Comparison of ENCODE assay signal across 8 cellular contexts in genomic region chr19:16417660-16418596, GRCh38. TPM values are rescaled to one million over a fixed set of nuclear protein-coding genes. Genes with fewer than 3 reads are reported as not detected.
A peak's percentile ranks its signal among the peaks of the same experiment; 100 is the strongest.
DNase-seq lines count a peak whose midpoint lies in the region; TF ChIP-seq lines count a peak whose summit lies in the region.

No MANE protein-coding gene starts in this region.

- no peak overlapping the region for H3K27ac Mint-ChIP-seq in nephron progenitor cell

- no peaks in the 10 kb centered on the region for H3K27me3 Mint-ChIP-seq in nephron progenitor cell (ENCODE audit: low read depth, poor library complexity)

- H3F3A ChIP-seq in PC-9 (ENCODE audit: insufficient read depth, low read depth) = no peaks in the 10 kb centered on the region; the same call in 1 of the 2 replicates

- no peak for TF ChIP-seq POLR2A in esophagus squamous epithelium (IDR thresholded peaks at IDR 0.05)

- intact Hi-C loops in PC-9 (cut with micrococcal nuclease; ENCODE audit: unreplicated experiment) = loop anchor here (1.0 kb wide), 1 partner anchor 171 kb away; no protein-coding TSS in a partner anchor
- intact Hi-C loops in esophagus squamous epithelium (cut with DNase I) = no loop called here

- H3K4me1 ChIP-seq in PC-9 (replicated peaks; ENCODE audit: insufficient read depth) = no peaks in the 10 kb centered on the region
- H3K4me1 ChIP-seq in esophagus squamous epithelium = peaks cover 0 to 8% (median 4%) of the 10 kb centered on the region in 3 donors

- TF ChIP-seq CTCF in GM13977 (IDR thresholded peaks at IDR 0.05; ENCODE audit: extremely low read depth, insufficient read depth, missing control alignments) (peak; percentile 85), PC-9 (conservative IDR thresholded peaks at IDR 0.05) (peak; percentile 90), esophagus squamous epithelium (IDR thresholded peaks at IDR 0.05) (peak; percentile 68 to 84 (median 78)), nephron progenitor cell (IDR thresholded peaks at IDR 0.05) (peak; percentile 84)

- 62 to 74% methylated on average over 7 to 28 of the region's 33 CpGs for WGBS in esophagus squamous epithelium, 2 donors

- H3K27ac ChIP-seq in PC-9 (no peak overlapping the region), esophagus squamous epithelium (no peak overlapping the region), substantia nigra (ENCODE audit: low read depth, low read length, poor library complexity, severe bottlenecking) (no peak overlapping the region)

- no peaks in the 10 kb centered on the region for H3K9me2 ChIP-seq in PC-9 (ENCODE audit: insufficient read depth)

- H3K4me3 ChIP-seq in PC-9 (no peak overlapping the region), esophagus squamous epithelium (no peak overlapping the region)

- BruUV-seq in PC-9 (replicated peaks; lab: Mats Ljungman, UMichigan) = no TSS peak

- no peaks in the 10 kb centered on the region for H3K79me2 ChIP-seq in PC-9 (ENCODE audit: low read depth)

- DNase-seq in AG08395 (ENCODE audit: low spot score) (peak; percentile 87), GM13977 (ENCODE audit: low spot score) (peak; percentile 89), PC-9 (peak; percentile 43 to 64), activated T-cell treated with anti-CD3 and anti-CD28 coated beads for 48 hours (ENCODE audit: low read depth) (peak; percentile 63), esophagus squamous epithelium (lab: John Stamatoyannopoulos, UW) (no peak), nephron progenitor cell (peak; percentile 75), substantia nigra (lab: John Stamatoyannopoulos, UW) (peak in 30 of 49 donors; percentile 3 to 63 (median 32)), cortex of kidney (lab: John Stamatoyannopoulos, UW) (no peak)

- no peak overlapping the region for H2AFZ ChIP-seq in PC-9

- H3K36me3 ChIP-seq in PC-9 (ENCODE audit: low read depth) = 0 out of 2 replicates have a peak, but pooled peaks cover 4% of the 10 kb centered on the region
- H3K36me3 ChIP-seq in esophagus squamous epithelium = peaks cover 35 to 100% (median 50%) of the 10 kb centered on the region in 3 donors

- no peaks in the 10 kb centered on the region for H3K9me3 Mint-ChIP-seq in nephron progenitor cell

- no peak overlapping the region for H3K4me2 ChIP-seq in PC-9

- in situ Hi-C loops in GM13977 (cut with MboI; ENCODE audit: low pct_unique_long_range_greater_than_20kb, low sequenced_read_pairs, unreplicated experiment) = no loop called here

- H4K20me1 ChIP-seq in PC-9 (ENCODE audit: insufficient read depth) = no peaks in the 10 kb centered on the region; the same call in 1 of the 2 replicates

- CTCF ChIA-PET in PC-9 (lab: Charles Lee) = interaction anchor here (0.5 to 0.6 kb wide), 2 partner anchors 170 to 327 kb away, joined by 4 read pairs; no protein-coding TSS in a partner anchor

- H3K4me1 Mint-ChIP-seq in nephron progenitor cell = peaks cover 19% of the 10 kb centered on the region

- H3K36me3 Mint-ChIP-seq in nephron progenitor cell (ENCODE audit: low read depth) = peaks cover 45% of the 10 kb centered on the region

- H3K9me3 ChIP-seq in PC-9 (ENCODE audit: insufficient read depth, low read depth) (no peaks in the 10 kb centered on the region), esophagus squamous epithelium (no peaks in the 10 kb centered on the region)

- POLR2A ChIA-PET in PC-9 (lab: Charles Lee; ENCODE audit: unreplicated experiment) = no interaction called here

- H3K4me3 Mint-ChIP-seq in nephron progenitor cell = no peak overlapping the region

- H3K27me3 ChIP-seq in PC-9 (ENCODE audit: insufficient read depth, low read depth) (no peaks in the 10 kb centered on the region), esophagus squamous epithelium (no peaks in the 10 kb centered on the region)

RNA-seq across cellular contexts. Expression of gene EPS15L1, which starts 53.8 kb away (rescaled TPM):
- 40.9 and 49.0 TPM in 2 replicates for total RNA-seq in PC-9 (2021)
- 10 to 100 TPM in 3 of 4 donors, 1 to 10 TPM in 1; 8.1 to 21.7 (median 19.8) TPM for total RNA-seq in esophagus squamous epithelium

Comparison
In these comparisons a context has a peak if more than half of its experiments do, and no peak if none do; other contexts are left out.
1. DNase-seq: peak in AG08395 (single experiment), GM13977 (single experiment), PC-9 (2 of 2), activated T-cell treated with anti-CD3 and anti-CD28 coated beads for 48 hours (single experiment), nephron progenitor cell (single experiment) and substantia nigra (30 of 49); none in esophagus squamous epithelium (single experiment) and cortex of kidney (single experiment).
2. Peak in every context shown above with its lines, with median percentiles within 50 percentile points of each other: CTCF ChIP-seq.